27 cellular contexts compared by ENCODE assay signal in the genomic region with DNA sequence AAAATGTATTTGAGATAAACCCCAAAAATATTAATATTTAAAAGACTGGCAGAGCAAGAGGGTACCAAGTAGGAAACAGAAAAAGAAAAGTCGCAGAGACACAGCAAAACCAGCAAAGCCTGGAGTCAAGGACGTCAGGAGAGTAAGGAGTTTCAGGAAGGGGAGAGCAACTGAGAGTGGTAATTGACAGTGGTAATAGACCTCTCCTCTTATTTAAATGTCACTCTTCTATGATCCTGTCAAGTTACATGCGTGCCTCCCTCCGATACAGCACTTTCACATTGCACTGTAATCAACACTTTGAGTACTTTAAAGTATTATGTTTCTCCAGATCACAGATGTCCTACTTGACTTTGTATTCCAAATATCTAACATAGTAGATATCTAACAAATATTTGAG.
"Had no signal": no experiment of that assay in that cellular context is flagged by ENCODE, and none has a peak within 500 bp of the region (broad histone marks: within the 10 kb centered on the region; RNA-seq: fewer than 3 reads in every experiment).

No MANE protein-coding gene starts in this region.

- DNase-seq: stimulated activated CD4-positive, alpha-beta T cell treated with anti-CD3 and anti-CD28 coated beads, Interleukin-2, amount 100 ng/mL, for 48 hours; stimulated activated CD4-positive, alpha-beta T cell treated with anti-CD3 and anti-CD28 coated beads, Interleukin-4, amount 100 ng/mL, for 1 hour; stimulated activated CD4-positive, alpha-beta T cell treated with anti-CD3 and anti-CD28 coated beads, Interleukin-4, amount 100 ng/mL, for 24 hours; stimulated activated CD4-positive, alpha-beta T cell treated with anti-CD3 and anti-CD28 coated beads, Interleukin-4, amount 100 ng/mL, for 4 hours; stimulated activated CD8-positive, alpha-beta memory T cell treated with anti-CD3 and anti-CD28 coated beads, Interleukin-4, amount 100 ng/mL, for 48 hours; stimulated activated naive B cell treated with anti-CD40 and anti-IgM and Interleukin-4, amounts not matched to agents 10 μg/mL and 1 μg/mL and 100 μg/mL, for 72 hours; stimulated activated naive CD4-positive, alpha-beta T cell; stimulated activated naive CD4-positive, alpha-beta T cell treated with Interleukin-2 at 50 U/mL for 16 hours; stimulated activated naive CD8-positive, alpha-beta T cell treated with anti-CD3 and anti-CD28 coated beads, Interleukin-15, amount 100 ng/mL, for 72 hours; stimulated activated naive CD8-positive, alpha-beta T cell treated with anti-CD3 and anti-CD28 coated beads, Interleukin-15, Interleukin-2, amounts not matched to agents 100 U/mL and 50 U/mL, for 24 hours; stomach; substantia nigra; testis; thyroid gland; tibial artery; transverse colon; trophoblast cell; upper lobe of left lung; upper lobe of right lung; uterus had no signal

- FAIRE-seq: urothelium cell line had no signal

- H3K4me3 ChIP-seq: stomach, suprapubic skin, testis, thoracic aorta, thyroid gland, tibial artery, tibial nerve, transverse colon, upper lobe of left lung, upper lobe of right lung, uterus, vagina had no signal

- H3K9me3 ChIP-seq: stomach, suprapubic skin, testis, thoracic aorta, thyroid gland, tibial artery, tibial nerve, transverse colon, upper lobe of left lung, upper lobe of right lung, uterus, vagina had no signal

- H3K36me3 ChIP-seq: stomach, suprapubic skin, thoracic aorta, thyroid gland, tibial artery, tibial nerve, transverse colon, upper lobe of left lung, upper lobe of right lung, uterus, vagina had no signal

- H3K27ac ChIP-seq: stomach, suprapubic skin, testis, thoracic aorta, thyroid gland, tibial artery, tibial nerve, transverse colon, upper lobe of left lung, upper lobe of right lung, uterus, vagina had no signal

- ATAC-seq: stimulated activated effector memory CD8-positive, alpha-beta T cell treated with anti-CD3 and anti-CD28 coated beads, Interleukin-12 subunit alpha, Interleukin-12 subunit beta, amount 100 ng/mL, for 72 hours; stimulated activated memory B cell treated with anti-CD40 and anti-IgM and Interleukin-4, amounts not matched to agents 10 μg/mL and 1 μg/mL and 100 μg/mL, for 72 hours; stimulated activated naive B cell treated with anti-CD40 and anti-IgM and Interleukin-4, amounts not matched to agents 10 μg/mL and 1 μg/mL and 100 μg/mL, for 72 hours; stimulated activated naive CD8-positive, alpha-beta T cell treated with anti-CD3 and anti-CD28 coated beads, Interleukin-15, amount 100 ng/mL, for 72 hours; stimulated activated naive CD8-positive, alpha-beta T cell treated with anti-CD3 and anti-CD28 coated beads, Interleukin-15, Interleukin-2, amounts not matched to agents 100 U/mL and 50 U/mL, for 24 hours; upper lobe of right lung had no signal

- H3K4me1 ChIP-seq: stomach, suprapubic skin, testis, thyroid gland, tibial artery, tibial nerve, transverse colon, upper lobe of left lung, upper lobe of right lung, uterus, vagina had no signal

- H3K27me3 ChIP-seq: stomach, testis, thyroid gland, tibial artery, tibial nerve, transverse colon, upper lobe of left lung, upper lobe of right lung, uterus, vagina had no signal
